ENCODE assay signal across 13 cellular contexts in genomic region chr7:44063547-44063893, GRCh38. TPM values are rescaled to one million over a fixed set of nuclear protein-coding genes. Genes with fewer than 3 reads are reported as not detected.
DNase-seq lines count a peak whose midpoint lies in the region; ATAC-seq and TF ChIP-seq lines count a peak whose summit lies in the region.
"Had no signal": no experiment of that assay in that cellular context is flagged by ENCODE, and none has a peak within 500 bp of the region (broad histone marks: within the 10 kb centered on the region; RNA-seq: fewer than 3 reads in every experiment).

No MANE protein-coding gene starts in this region.

- H3K27ac Mint-ChIP-seq in dendritic cell treated with granulocyte-macrophage colony-stimulating factor and Interleukin-4, amounts not matched to agents 40 ng/mL and 50 ng/mL, for 4 days, result peak overlapping the region; percentile 23
- H3K27ac Mint-ChIP-seq in natural killer cell, result peak overlapping the region; percentile 41 to 62
- H3K27ac Mint-ChIP-seq: activated CD4-positive, alpha-beta memory T cell treated with anti-CD3 and anti-CD28 coated beads, Interleukin-2, amount 10 ng/mL, durations not matched to agents 7 days and 5 days had no signal

- DNase-seq in ELF-1 (ENCODE audit: low read depth, low spot score) (peak; percentile 51), natural killer cell (no peak), HEK293T (ENCODE audit: extremely low spot score) (no peak)
- no peak for DNase-seq in stimulated activated CD4-positive, alpha-beta T cell treated with anti-CD3 and anti-CD28 coated beads, Interleukin-15, amount 100 ng/mL, for 24 hours
- DNase-seq: activated CD4-positive, alpha-beta memory T cell treated with anti-CD3 and anti-CD28 coated beads, Interleukin-2, amount 10 ng/mL, durations not matched to agents 7 days and 5 days; activated gamma-delta T cell treated with Interleukin-2 at 50 U/mL for 16 hours; AML-193; DND-41; NCI-H1930; SIG-M5; T1000 had no signal

- no peaks in the 10 kb centered on the region for H3K9me3 Mint-ChIP-seq in dendritic cell treated with granulocyte-macrophage colony-stimulating factor and Interleukin-4, amounts not matched to agents 40 ng/mL and 50 ng/mL, for 4 days
- no peaks in the 10 kb centered on the region for H3K9me3 Mint-ChIP-seq in natural killer cell
- H3K9me3 Mint-ChIP-seq: activated CD4-positive, alpha-beta memory T cell treated with anti-CD3 and anti-CD28 coated beads, Interleukin-2, amount 10 ng/mL, durations not matched to agents 7 days and 5 days had no signal

- no peak for TF ChIP-seq CTCF in natural killer cell (IDR thresholded peaks at IDR 0.05)

- no peak overlapping the region for H3K4me3 Mint-ChIP-seq in dendritic cell treated with granulocyte-macrophage colony-stimulating factor and Interleukin-4, amounts not matched to agents 40 ng/mL and 50 ng/mL, for 4 days
- no peak overlapping the region for H3K4me3 Mint-ChIP-seq in natural killer cell
- H3K4me3 Mint-ChIP-seq: activated CD4-positive, alpha-beta memory T cell treated with anti-CD3 and anti-CD28 coated beads, Interleukin-2, amount 10 ng/mL, durations not matched to agents 7 days and 5 days had no signal

- no peak for ATAC-seq in natural killer cell
- no peak for ATAC-seq in GM19397 (IDR thresholded peaks at IDR 0.05; ENCODE audit: unreplicated experiment)

- peaks cover 6% of the 10 kb centered on the region for H3K27me3 Mint-ChIP-seq in dendritic cell treated with granulocyte-macrophage colony-stimulating factor and Interleukin-4, amounts not matched to agents 40 ng/mL and 50 ng/mL, for 4 days
- no peaks in the 10 kb centered on the region for H3K27me3 Mint-ChIP-seq in natural killer cell (ENCODE audit: low read depth in 2 of 2)
- H3K27me3 Mint-ChIP-seq: activated CD4-positive, alpha-beta memory T cell treated with anti-CD3 and anti-CD28 coated beads, Interleukin-2, amount 10 ng/mL, durations not matched to agents 7 days and 5 days had no signal

- H3K4me1 Mint-ChIP-seq in dendritic cell treated with granulocyte-macrophage colony-stimulating factor and Interleukin-4, amounts not matched to agents 40 ng/mL and 50 ng/mL, for 4 days (ENCODE audit: low read depth), result peaks cover 59% of the 10 kb centered on the region
- peaks cover 12 to 23% of the 10 kb centered on the region in 2 donors for H3K4me1 Mint-ChIP-seq in natural killer cell

- CTCF ChIA-PET in HEK293T (lab: Yijun Ruan, JAX), result no interaction called here

- peaks cover 51% of the 10 kb centered on the region for H3K36me3 Mint-ChIP-seq in dendritic cell treated with granulocyte-macrophage colony-stimulating factor and Interleukin-4, amounts not matched to agents 40 ng/mL and 50 ng/mL, for 4 days (ENCODE audit: low read depth)
- no peaks in the 10 kb centered on the region for H3K36me3 Mint-ChIP-seq in natural killer cell

- POLR2A ChIA-PET in HEK293T (lab: Yijun Ruan, JAX), result interaction anchor here (1.9 kb wide), 2 partner anchors 16 to 19 kb away, joined by 7 to 9 read pairs; partner anchors contain the start of gene DBNL

- intact Hi-C loops in dendritic cell treated with granulocyte-macrophage colony-stimulating factor and Interleukin-4, amounts not matched to agents 40 ng/mL and 50 ng/mL, for 4 days (cut with micrococcal nuclease), result no loop called here
- intact Hi-C loops in natural killer cell (cut with micrococcal nuclease), result no loop called here

TF ChIP-seq in HEK293T, 16 proteins besides CTCF, POLR2A, EP300 and RAD21:
- no peak for TF ChIP-seq ARNT (IDR thresholded peaks at IDR 0.05)
- TF ChIP-seq FOXA1 (IDR thresholded peaks at IDR 0.05), result no peak
- no peak for TF ChIP-seq CTBP1 (IDR thresholded peaks at IDR 0.05; ENCODE audit: borderline replicate concordance)
- no peak for TF ChIP-seq BHLHE40 (IDR thresholded peaks at IDR 0.05; ENCODE audit: borderline replicate concordance)
- TF ChIP-seq FOXK2 (IDR thresholded peaks at IDR 0.05), result no peak
- no peak for TF ChIP-seq NFRKB (IDR thresholded peaks at IDR 0.05)
- no peak for TF ChIP-seq ELF4 (IDR thresholded peaks at IDR 0.05)
- no peak for TF ChIP-seq FOXM1 (IDR thresholded peaks at IDR 0.05; ENCODE audit: borderline replicate concordance)
- no peak for TF ChIP-seq TARDBP (IDR thresholded peaks at IDR 0.05)
- TF ChIP-seq SUZ12 (IDR thresholded peaks at IDR 0.05), result no peak

RNA-seq across cellular contexts. Expression of gene PGAM2, which starts 1.8 kb away (rescaled TPM):
- total RNA-seq in natural killer cell, result 1 to 10 TPM; 1.0 to 1.9 (median 1.5) TPM

RNA-seq across cellular contexts. Expression of gene POLM, which starts 18.8 kb away (rescaled TPM):
- 10 to 100 TPM; 41.7 to 74.1 (median 50.9) TPM for total RNA-seq in natural killer cell

RNA-seq across cellular contexts. Expression of gene DBNL, which starts 19.0 kb away (rescaled TPM):
- total RNA-seq in natural killer cell, result 100 to 1,000 TPM; 123 to 129 (median 129) TPM

RNA-seq across cellular contexts. Expression of gene AEBP1, which starts 40.6 kb away (rescaled TPM):
- 1 to 10 TPM; 3.3 to 9.0 (median 6.4) TPM for total RNA-seq in natural killer cell

RNA-seq across cellular contexts. Expression of gene POLD2, which starts 59.8 kb away (rescaled TPM):
- total RNA-seq in natural killer cell, result 10 to 100 TPM; 30.1 to 38.3 (median 38.1) TPM
